1 cellular context compared by ENCODE assay signal in the genomic region with DNA sequence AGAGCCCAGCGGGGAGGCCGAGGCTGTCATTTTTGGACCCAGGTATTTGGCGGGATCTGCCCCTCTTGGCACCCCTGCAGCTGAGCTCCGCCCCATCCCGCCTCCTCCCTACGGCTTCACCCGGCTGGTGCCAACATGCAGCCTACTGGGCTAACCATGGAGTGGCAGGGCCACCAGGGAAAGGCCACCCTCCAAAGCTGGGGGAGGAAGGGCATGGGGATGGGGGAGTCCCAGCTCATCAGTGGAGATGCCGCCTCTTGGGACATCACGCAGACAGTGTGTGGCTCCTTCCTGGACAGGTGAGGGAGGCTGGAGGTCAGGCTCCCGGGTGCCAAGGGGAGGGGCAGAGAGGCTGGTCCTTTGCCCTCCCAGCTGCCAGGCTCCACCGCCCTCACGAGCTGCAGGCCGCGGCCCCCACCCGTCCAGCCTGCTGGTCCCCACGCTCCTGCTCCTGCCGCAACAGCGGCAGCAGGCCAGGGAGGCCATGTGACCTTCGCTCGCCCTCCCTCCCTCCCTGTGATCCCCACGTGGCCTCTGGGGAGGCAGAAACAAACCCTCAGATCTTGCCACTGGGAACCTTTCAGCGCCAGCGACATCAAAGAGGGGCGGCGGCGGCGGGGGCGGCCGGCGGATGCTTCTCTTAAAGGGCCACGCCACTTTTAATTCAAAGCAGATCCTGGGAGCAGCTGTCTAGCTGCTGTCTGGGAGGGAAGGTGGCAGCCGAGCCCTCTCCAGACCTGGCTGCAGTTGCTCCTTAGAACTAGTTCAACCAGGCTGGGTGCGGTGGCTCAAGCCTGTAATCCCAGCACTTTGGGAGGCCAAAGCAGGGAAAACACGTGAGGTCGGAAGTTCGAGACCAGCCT.
A peak's percentile ranks its signal among the peaks of the same experiment; 100 is the strongest.
TF ChIP-seq lines count a peak whose summit lies in the region.

No MANE protein-coding gene starts in this region.

TF ChIP-seq in HepG2, 621 proteins besides CTCF, POLR2A, EP300 and RAD21 (continued from another document and continues in another):
- TF ChIP-seq, protein P1, sequence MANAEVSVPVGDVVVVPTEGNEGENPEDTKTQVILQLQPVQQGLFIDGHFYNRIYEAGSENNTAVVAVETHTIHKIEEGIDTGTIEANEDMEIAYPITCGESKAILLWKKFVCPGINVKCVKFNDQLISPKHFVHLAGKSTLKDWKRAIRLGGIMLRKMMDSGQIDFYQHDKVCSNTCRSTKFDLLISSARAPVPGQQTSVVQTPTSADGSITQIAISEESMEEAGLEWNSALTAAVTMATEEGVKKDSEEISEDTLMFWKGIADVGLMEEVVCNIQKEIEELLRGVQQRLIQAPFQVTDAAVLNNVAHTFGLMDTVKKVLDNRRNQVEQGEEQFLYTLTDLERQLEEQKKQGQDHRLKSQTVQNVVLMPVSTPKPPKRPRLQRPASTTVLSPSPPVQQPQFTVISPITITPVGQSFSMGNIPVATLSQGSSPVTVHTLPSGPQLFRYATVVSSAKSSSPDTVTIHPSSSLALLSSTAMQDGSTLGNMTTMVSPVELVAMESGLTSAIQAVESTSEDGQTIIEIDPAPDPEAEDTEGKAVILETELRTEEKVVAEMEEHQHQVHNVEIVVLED (CRISPR knock-in tag; IDR thresholded peaks at IDR 0.05; ENCODE audit: borderline replicate concordance), result peak; percentile 78
- TF ChIP-seq ZFP82 (CRISPR knock-in tag; IDR thresholded peaks at IDR 0.05; ENCODE audit: borderline replicate concordance), result peak; percentile 26; the same call in 1 of the 2 replicates
- TF ChIP-seq, protein P2, sequence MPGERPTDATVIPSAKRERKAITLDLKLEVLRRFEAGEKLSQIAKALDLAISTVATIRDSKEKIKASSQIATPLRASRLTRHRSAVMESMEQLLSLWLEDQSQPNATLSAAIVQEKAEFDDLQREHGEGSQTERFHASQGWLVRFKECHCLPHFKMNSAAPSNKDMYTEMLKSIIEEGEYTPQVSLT (CRISPR knock-in tag; IDR thresholded peaks at IDR 0.05; ENCODE audit: borderline replicate concordance, low read depth), result no peak
- TF ChIP-seq AKAP8 (CRISPR knock-in tag; IDR thresholded peaks at IDR 0.05), result peak; percentile 99
- TF ChIP-seq ZNF709 (CRISPR knock-in tag; IDR thresholded peaks at IDR 0.05), result peak; percentile 87
- TF ChIP-seq, protein P3, sequence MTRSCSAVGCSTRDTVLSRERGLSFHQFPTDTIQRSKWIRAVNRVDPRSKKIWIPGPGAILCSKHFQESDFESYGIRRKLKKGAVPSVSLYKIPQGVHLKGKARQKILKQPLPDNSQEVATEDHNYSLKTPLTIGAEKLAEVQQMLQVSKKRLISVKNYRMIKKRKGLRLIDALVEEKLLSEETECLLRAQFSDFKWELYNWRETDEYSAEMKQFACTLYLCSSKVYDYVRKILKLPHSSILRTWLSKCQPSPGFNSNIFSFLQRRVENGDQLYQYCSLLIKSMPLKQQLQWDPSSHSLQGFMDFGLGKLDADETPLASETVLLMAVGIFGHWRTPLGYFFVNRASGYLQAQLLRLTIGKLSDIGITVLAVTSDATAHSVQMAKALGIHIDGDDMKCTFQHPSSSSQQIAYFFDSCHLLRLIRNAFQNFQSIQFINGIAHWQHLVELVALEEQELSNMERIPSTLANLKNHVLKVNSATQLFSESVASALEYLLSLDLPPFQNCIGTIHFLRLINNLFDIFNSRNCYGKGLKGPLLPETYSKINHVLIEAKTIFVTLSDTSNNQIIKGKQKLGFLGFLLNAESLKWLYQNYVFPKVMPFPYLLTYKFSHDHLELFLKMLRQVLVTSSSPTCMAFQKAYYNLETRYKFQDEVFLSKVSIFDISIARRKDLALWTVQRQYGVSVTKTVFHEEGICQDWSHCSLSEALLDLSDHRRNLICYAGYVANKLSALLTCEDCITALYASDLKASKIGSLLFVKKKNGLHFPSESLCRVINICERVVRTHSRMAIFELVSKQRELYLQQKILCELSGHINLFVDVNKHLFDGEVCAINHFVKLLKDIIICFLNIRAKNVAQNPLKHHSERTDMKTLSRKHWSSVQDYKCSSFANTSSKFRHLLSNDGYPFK (CRISPR knock-in tag; IDR thresholded peaks at IDR 0.05; ENCODE audit: borderline replicate concordance), result no peak; the same call in 1 of the 2 replicates
- TF ChIP-seq ZNF567 (CRISPR knock-in tag; IDR thresholded peaks at IDR 0.05; ENCODE audit: borderline replicate concordance), result peak; percentile 50; the same call in 1 of the 2 replicates
- 0 out of 2 replicates have a peak, but pooled peaks have one; percentile 17 for TF ChIP-seq GFI1 (CRISPR knock-in tag; IDR thresholded peaks at IDR 0.05; ENCODE audit: borderline replicate concordance)
- TF ChIP-seq ZNF7 (CRISPR knock-in tag; IDR thresholded peaks at IDR 0.05), result no peak
- peak; percentile 97 for TF ChIP-seq ZFX (CRISPR knock-in tag; IDR thresholded peaks at IDR 0.05; ENCODE audit: low read depth)
- no peak for TF ChIP-seq ZNF468 (CRISPR knock-in tag; IDR thresholded peaks at IDR 0.05)
- TF ChIP-seq, protein P4, sequence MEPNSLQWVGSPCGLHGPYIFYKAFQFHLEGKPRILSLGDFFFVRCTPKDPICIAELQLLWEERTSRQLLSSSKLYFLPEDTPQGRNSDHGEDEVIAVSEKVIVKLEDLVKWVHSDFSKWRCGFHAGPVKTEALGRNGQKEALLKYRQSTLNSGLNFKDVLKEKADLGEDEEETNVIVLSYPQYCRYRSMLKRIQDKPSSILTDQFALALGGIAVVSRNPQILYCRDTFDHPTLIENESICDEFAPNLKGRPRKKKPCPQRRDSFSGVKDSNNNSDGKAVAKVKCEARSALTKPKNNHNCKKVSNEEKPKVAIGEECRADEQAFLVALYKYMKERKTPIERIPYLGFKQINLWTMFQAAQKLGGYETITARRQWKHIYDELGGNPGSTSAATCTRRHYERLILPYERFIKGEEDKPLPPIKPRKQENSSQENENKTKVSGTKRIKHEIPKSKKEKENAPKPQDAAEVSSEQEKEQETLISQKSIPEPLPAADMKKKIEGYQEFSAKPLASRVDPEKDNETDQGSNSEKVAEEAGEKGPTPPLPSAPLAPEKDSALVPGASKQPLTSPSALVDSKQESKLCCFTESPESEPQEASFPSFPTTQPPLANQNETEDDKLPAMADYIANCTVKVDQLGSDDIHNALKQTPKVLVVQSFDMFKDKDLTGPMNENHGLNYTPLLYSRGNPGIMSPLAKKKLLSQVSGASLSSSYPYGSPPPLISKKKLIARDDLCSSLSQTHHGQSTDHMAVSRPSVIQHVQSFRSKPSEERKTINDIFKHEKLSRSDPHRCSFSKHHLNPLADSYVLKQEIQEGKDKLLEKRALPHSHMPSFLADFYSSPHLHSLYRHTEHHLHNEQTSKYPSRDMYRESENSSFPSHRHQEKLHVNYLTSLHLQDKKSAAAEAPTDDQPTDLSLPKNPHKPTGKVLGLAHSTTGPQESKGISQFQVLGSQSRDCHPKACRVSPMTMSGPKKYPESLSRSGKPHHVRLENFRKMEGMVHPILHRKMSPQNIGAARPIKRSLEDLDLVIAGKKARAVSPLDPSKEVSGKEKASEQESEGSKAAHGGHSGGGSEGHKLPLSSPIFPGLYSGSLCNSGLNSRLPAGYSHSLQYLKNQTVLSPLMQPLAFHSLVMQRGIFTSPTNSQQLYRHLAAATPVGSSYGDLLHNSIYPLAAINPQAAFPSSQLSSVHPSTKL (CRISPR knock-in tag; IDR thresholded peaks at IDR 0.05), result peak; percentile 88
- peak; percentile 89; the same call in 1 of the 2 replicates for TF ChIP-seq SAFB2 (CRISPR knock-in tag; IDR thresholded peaks at IDR 0.05; ENCODE audit: borderline replicate concordance, low read depth)
- TF ChIP-seq ZNF891 (CRISPR knock-in tag; IDR thresholded peaks at IDR 0.05), result peak; percentile 70; the same call in 1 of the 2 replicates
- TF ChIP-seq U2AF1 (optimal IDR thresholded peaks at IDR 0.05; ENCODE audit: low read depth, low read length), result no peak
- peak; percentile 89; the same call in 1 of the 2 replicates for TF ChIP-seq EEA1 (CRISPR knock-in tag; IDR thresholded peaks at IDR 0.05; ENCODE audit: borderline replicate concordance)
- TF ChIP-seq ZSCAN12 (CRISPR knock-in tag; IDR thresholded peaks at IDR 0.05), result peak; percentile 86; the same call in 1 of the 2 replicates
- TF ChIP-seq, protein P5, sequence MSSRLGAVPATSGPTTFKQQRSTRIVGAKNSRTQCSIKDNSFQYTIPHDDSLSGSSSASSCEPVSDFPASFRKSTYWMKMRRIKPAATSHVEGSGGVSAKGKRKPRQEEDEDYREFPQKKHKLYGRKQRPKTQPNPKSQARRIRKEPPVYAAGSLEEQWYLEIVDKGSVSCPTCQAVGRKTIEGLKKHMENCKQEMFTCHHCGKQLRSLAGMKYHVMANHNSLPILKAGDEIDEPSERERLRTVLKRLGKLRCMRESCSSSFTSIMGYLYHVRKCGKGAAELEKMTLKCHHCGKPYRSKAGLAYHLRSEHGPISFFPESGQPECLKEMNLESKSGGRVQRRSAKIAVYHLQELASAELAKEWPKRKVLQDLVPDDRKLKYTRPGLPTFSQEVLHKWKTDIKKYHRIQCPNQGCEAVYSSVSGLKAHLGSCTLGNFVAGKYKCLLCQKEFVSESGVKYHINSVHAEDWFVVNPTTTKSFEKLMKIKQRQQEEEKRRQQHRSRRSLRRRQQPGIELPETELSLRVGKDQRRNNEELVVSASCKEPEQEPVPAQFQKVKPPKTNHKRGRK (CRISPR knock-in tag; IDR thresholded peaks at IDR 0.05), result no peak; the same call in 1 of the 2 replicates
- no peak for TF ChIP-seq EHMT2 (IDR thresholded peaks at IDR 0.05; ENCODE audit: borderline replicate concordance, low read depth, low read length)
- TF ChIP-seq, protein P6, sequence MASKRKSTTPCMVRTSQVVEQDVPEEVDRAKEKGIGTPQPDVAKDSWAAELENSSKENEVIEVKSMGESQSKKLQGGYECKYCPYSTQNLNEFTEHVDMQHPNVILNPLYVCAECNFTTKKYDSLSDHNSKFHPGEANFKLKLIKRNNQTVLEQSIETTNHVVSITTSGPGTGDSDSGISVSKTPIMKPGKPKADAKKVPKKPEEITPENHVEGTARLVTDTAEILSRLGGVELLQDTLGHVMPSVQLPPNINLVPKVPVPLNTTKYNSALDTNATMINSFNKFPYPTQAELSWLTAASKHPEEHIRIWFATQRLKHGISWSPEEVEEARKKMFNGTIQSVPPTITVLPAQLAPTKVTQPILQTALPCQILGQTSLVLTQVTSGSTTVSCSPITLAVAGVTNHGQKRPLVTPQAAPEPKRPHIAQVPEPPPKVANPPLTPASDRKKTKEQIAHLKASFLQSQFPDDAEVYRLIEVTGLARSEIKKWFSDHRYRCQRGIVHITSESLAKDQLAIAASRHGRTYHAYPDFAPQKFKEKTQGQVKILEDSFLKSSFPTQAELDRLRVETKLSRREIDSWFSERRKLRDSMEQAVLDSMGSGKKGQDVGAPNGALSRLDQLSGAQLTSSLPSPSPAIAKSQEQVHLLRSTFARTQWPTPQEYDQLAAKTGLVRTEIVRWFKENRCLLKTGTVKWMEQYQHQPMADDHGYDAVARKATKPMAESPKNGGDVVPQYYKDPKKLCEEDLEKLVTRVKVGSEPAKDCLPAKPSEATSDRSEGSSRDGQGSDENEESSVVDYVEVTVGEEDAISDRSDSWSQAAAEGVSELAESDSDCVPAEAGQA (IDR thresholded peaks at IDR 0.05; ENCODE audit: low read depth), result peak; percentile 52; the same call in 1 of the 2 replicates
- TF ChIP-seq, protein P6 (CRISPR knock-in tag; IDR thresholded peaks at IDR 0.05; ENCODE audit: borderline replicate concordance), result no peak; the same call in 1 of the 2 replicates
- TF ChIP-seq KDM4B (CRISPR knock-in tag; IDR thresholded peaks at IDR 0.05), result peak; percentile 82; the same call in 1 of the 2 replicates
- TF ChIP-seq GTF2F1 (IDR thresholded peaks at IDR 0.05; ENCODE audit: low read length), result no peak
- no peak for TF ChIP-seq KDM5A (IDR thresholded peaks at IDR 0.05; ENCODE audit: borderline replicate concordance, low read length)
- TF ChIP-seq, protein P7, sequence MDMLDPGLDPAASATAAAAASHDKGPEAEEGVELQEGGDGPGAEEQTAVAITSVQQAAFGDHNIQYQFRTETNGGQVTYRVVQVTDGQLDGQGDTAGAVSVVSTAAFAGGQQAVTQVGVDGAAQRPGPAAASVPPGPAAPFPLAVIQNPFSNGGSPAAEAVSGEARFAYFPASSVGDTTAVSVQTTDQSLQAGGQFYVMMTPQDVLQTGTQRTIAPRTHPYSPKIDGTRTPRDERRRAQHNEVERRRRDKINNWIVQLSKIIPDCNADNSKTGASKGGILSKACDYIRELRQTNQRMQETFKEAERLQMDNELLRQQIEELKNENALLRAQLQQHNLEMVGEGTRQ (IDR thresholded peaks at IDR 0.05; ENCODE audit: low read depth, low read length), result peak; percentile 93
- TF ChIP-seq, protein P7 (CRISPR knock-in tag; IDR thresholded peaks at IDR 0.05; ENCODE audit: borderline replicate concordance), result peak; percentile 95; the same call in 1 of the 2 replicates
- TF ChIP-seq, protein P8, sequence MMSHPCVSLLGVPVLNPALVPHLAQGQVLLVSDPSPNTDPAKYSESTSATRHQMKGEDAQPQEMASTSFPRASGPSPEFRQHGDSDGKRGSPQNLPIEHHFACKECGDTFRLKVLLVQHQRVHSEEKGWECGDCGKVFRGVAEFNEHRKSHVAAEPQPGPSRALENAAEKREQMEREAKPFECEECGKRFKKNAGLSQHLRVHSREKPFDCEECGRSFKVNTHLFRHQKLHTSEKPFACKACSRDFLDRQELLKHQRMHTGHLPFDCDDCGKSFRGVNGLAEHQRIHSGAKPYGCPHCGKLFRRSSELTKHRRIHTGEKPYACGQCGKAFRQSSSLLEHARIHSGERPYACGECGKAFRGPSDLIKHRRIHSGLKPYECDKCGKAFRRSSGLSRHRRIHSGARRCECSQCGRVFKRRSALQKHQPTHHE (CRISPR knock-in tag; IDR thresholded peaks at IDR 0.05; ENCODE audit: borderline replicate concordance), result 0 out of 2 replicates have a peak, but pooled peaks have one; percentile 89
- no peak for TF ChIP-seq FOXK2 (IDR thresholded peaks at IDR 0.05)
- 0 out of 2 replicates have a peak, but pooled peaks have one; percentile 78 for TF ChIP-seq KLF9 (CRISPR knock-in tag; IDR thresholded peaks at IDR 0.05; ENCODE audit: low read depth)
- TF ChIP-seq ZFP90 (CRISPR knock-in tag; IDR thresholded peaks at IDR 0.05; ENCODE audit: borderline replicate concordance), result peak; percentile 85; the same call in 1 of the 2 replicates
- TF ChIP-seq SMAD1 (CRISPR knock-in tag; IDR thresholded peaks at IDR 0.05; ENCODE audit: borderline replicate concordance, low read depth), result no peak; the same call in 1 of the 2 replicates
